In the genomic region with DNA sequence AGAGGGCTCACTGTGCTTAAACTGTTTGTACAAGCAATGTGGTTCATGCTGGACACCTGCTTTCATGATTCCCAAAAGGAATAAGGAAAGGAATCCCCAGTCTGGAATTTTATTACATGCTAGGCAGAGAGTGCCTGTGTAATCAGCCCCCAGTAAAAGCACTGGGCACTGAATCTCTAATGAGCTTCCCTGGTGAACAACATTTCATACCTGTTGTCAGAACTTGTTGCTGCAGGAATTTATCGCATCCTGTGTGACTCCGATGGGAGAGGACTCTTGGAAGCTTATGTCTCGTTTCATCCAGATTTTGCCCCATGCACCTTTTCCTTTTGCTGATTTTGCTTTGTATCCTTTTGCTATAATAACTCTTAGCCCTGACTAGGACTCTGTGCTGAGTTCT, we compare ENCODE assay signal across 33 cellular contexts.
DNase-seq lines count a peak whose midpoint lies in the region; ATAC-seq and TF ChIP-seq lines count a peak whose summit lies in the region.
"Had no signal": no experiment of that assay in that cellular context is flagged by ENCODE, and none has a peak within 500 bp of the region (broad histone marks: within the 10 kb centered on the region; RNA-seq: fewer than 3 reads in every experiment).

No MANE protein-coding gene starts in this region.

- CTCF ChIA-PET in MCF 10A (lab: Yijun Ruan, JAX) = interaction anchor here (0.6 to 1.8 kb wide), 3 partner anchors 25 to 314 kb away, joined by 4 to 10 read pairs (median 7); no protein-coding TSS in a partner anchor
- CTCF ChIA-PET in activated CD8-positive, alpha-beta T cell treated with anti-CD3 and anti-CD28 coated beads, Interleukin-2, amount 10 ng/mL, durations not matched to agents 7 days and 5 days (lab: Charles Lee) = no interaction called here

- H3K9me3 ChIP-seq in breast epithelium = no peaks in the 10 kb centered on the region
- H3K9me3 ChIP-seq in adipocyte (ENCODE audit: control insufficient read depth, low read length) = no peaks in the 10 kb centered on the region
- H3K9me3 ChIP-seq in smooth muscle cell (replicated peaks; ENCODE audit: low read depth) = no peaks in the 10 kb centered on the region
- H3K9me3 ChIP-seq: esophagus squamous epithelium, gastrocnemius medialis, HAP-1, pancreas, spleen, stomach, vagina had no signal

- H3K36me3 Mint-ChIP-seq in MCF 10A (ENCODE audit: insufficient read depth, unreplicated experiment) = no peaks in the 10 kb centered on the region
- no peaks in the 10 kb centered on the region for H3K36me3 Mint-ChIP-seq in activated CD8-positive, alpha-beta T cell treated with anti-CD3 and anti-CD28 coated beads, Interleukin-2, amount 10 ng/mL, durations not matched to agents 7 days and 5 days (ENCODE audit: low read depth)
- H3K36me3 Mint-ChIP-seq: activated naive CD8-positive, alpha-beta T cell treated with anti-CD3 and anti-CD28 coated beads for 36 hours; CD8-positive, alpha-beta memory T cell had no signal

- H3K27ac ChIP-seq in breast epithelium = peak overlapping the region in 1 of 2 donors; percentile 12
- peak overlapping the region; percentile 91 for H3K27ac ChIP-seq in foreskin keratinocyte
- peak overlapping the region; percentile 96 for H3K27ac ChIP-seq in smooth muscle cell (ENCODE audit: low read depth)
- H3K27ac ChIP-seq: esophagus squamous epithelium, gastrocnemius medialis, pancreas, spleen, vagina had no signal

- BruUV-seq in MCF 10A (replicated peaks; lab: Mats Ljungman, UMichigan) = no TSS peak

- TF ChIP-seq CTCF in MCF 10A (IDR thresholded peaks at IDR 0.05; ENCODE audit: unreplicated experiment) (no peak), breast epithelium (IDR thresholded peaks at IDR 0.05) (no peak), foreskin keratinocyte (conservative IDR thresholded peaks at IDR 0.05) (no peak), smooth muscle cell (IDR thresholded peaks at IDR 0.05; ENCODE audit: borderline replicate concordance, insufficient read depth, poor library complexity, severe bottlenecking) (no peak)

- H3K27ac Mint-ChIP-seq in MCF 10A (ENCODE audit: low read depth, unreplicated experiment) = peak overlapping the region; percentile 86
- H3K27ac Mint-ChIP-seq in activated CD8-positive, alpha-beta T cell treated with anti-CD3 and anti-CD28 coated beads, Interleukin-2, amount 10 ng/mL, durations not matched to agents 7 days and 5 days = no peak overlapping the region
- H3K27ac Mint-ChIP-seq: activated B cell treated with CpG ODN at 0.5 μM for 24 hours; activated naive CD8-positive, alpha-beta T cell treated with anti-CD3 and anti-CD28 coated beads for 36 hours; activated T-cell treated with anti-CD3 and anti-CD28 coated beads, Interleukin-2, amount 50 U/mL, for 24 hours; B cell; CD8-positive, alpha-beta memory T cell; dendritic cell treated with granulocyte-macrophage colony-stimulating factor and Interleukin-4, amounts not matched to agents 40 ng/mL and 50 ng/mL, for 4 days; endodermal cell had no signal

- no peaks in the 10 kb centered on the region for H3K27me3 Mint-ChIP-seq in MCF 10A (ENCODE audit: insufficient read depth, unreplicated experiment)
- H3K27me3 Mint-ChIP-seq in activated CD8-positive, alpha-beta T cell treated with anti-CD3 and anti-CD28 coated beads, Interleukin-2, amount 10 ng/mL, durations not matched to agents 7 days and 5 days (ENCODE audit: low read depth) = no peaks in the 10 kb centered on the region
- H3K27me3 Mint-ChIP-seq: activated B cell treated with CpG ODN at 0.5 μM for 24 hours; B cell; dendritic cell treated with granulocyte-macrophage colony-stimulating factor and Interleukin-4, amounts not matched to agents 40 ng/mL and 50 ng/mL, for 4 days had no signal

- DNase-seq in MCF 10A (ENCODE audit: unreplicated experiment) (peak; percentile 57), breast epithelium (ENCODE audit: low spot score in 2 of 2) (no peak), adipocyte (ENCODE audit: low read depth) (no peak), foreskin keratinocyte (peak; percentile 98), smooth muscle cell (lab: John Stamatoyannopoulos, UW; ENCODE audit: unreplicated experiment) (no peak), CD1c-positive myeloid dendritic cell (ENCODE audit: extremely low spot score) (no peak)
- DNase-seq in stimulated activated CD4-positive, alpha-beta T cell treated with anti-CD3 and anti-CD28 coated beads, Interleukin-4, amount 100 ng/mL, for 4 hours = no peak
- no peak for DNase-seq in activated CD8-positive, alpha-beta T cell treated with anti-CD3 and anti-CD28 coated beads, Interleukin-2, amount 10 ng/mL, durations not matched to agents 7 days and 5 days
- DNase-seq: activated B cell treated with CpG ODN at 0.5 μM for 24 hours; activated CD4-positive, alpha-beta T cell treated with anti-CD3 and anti-CD28 coated beads, Interleukin-2, amount 50 U/mL, for 1 hour; activated effector memory CD4-positive, alpha-beta T cell treated with anti-CD3 and anti-CD28 coated beads, Interleukin-2, amount 50 U/mL, for 16 hours; activated naive CD8-positive, alpha-beta T cell treated with anti-CD3 and anti-CD28 coated beads for 36 hours; activated T-cell treated with anti-CD3 and anti-CD28 coated beads, Interleukin-2, amount 50 U/mL, for 24 hours; aorta; CD8-positive, alpha-beta memory T cell; central memory CD4-positive, alpha-beta T cell; endodermal cell; esophagus squamous epithelium; gastrocnemius medialis; Kasumi-1; NCI-H1417 treated with DMSO at 0.1 percent for 48 hours; NCI-H2081; NCI-H69; pancreas; retina; RPMI8226; spleen; stimulated activated CD4-positive, alpha-beta T cell treated with anti-CD3 and anti-CD28 coated beads, Interleukin-2, amount 100 ng/mL, for 24 hours; stomach had no signal

- POLR2A ChIA-PET in MCF 10A (lab: Yijun Ruan, JAX) = interaction anchor here (0.5 to 3.5 kb wide), 10 partner anchors 15 to 193 kb away, joined by 3 to 28 read pairs (median 4); no protein-coding TSS in a partner anchor
- POLR2A ChIA-PET in activated CD8-positive, alpha-beta T cell treated with anti-CD3 and anti-CD28 coated beads, Interleukin-2, amount 10 ng/mL, durations not matched to agents 7 days and 5 days (lab: Charles Lee) = no interaction called here

- H3K79me2 ChIP-seq in smooth muscle cell (ENCODE audit: low read depth) = no peaks in the 10 kb centered on the region

- H3K36me3 ChIP-seq in breast epithelium = no peaks in the 10 kb centered on the region
- no peaks in the 10 kb centered on the region for H3K36me3 ChIP-seq in adipocyte (ENCODE audit: control insufficient read depth, insufficient read depth, low read length, severe bottlenecking)
- H3K36me3 ChIP-seq in smooth muscle cell (ENCODE audit: low read depth) = no peaks in the 10 kb centered on the region
- H3K36me3 ChIP-seq: esophagus squamous epithelium, gastrocnemius medialis, HAP-1, pancreas, spleen, stomach, vagina had no signal

- no peaks in the 10 kb centered on the region for H3F3A ChIP-seq in smooth muscle cell (ENCODE audit: low read depth)

- H3K4me3 Mint-ChIP-seq in MCF 10A (ENCODE audit: unreplicated experiment) = no peak overlapping the region
- no peak overlapping the region for H3K4me3 Mint-ChIP-seq in activated CD8-positive, alpha-beta T cell treated with anti-CD3 and anti-CD28 coated beads, Interleukin-2, amount 10 ng/mL, durations not matched to agents 7 days and 5 days
- H3K4me3 Mint-ChIP-seq: activated B cell treated with CpG ODN at 0.5 μM for 24 hours; activated naive CD8-positive, alpha-beta T cell treated with anti-CD3 and anti-CD28 coated beads for 36 hours; activated T-cell treated with anti-CD3 and anti-CD28 coated beads, Interleukin-2, amount 50 U/mL, for 24 hours; B cell; CD8-positive, alpha-beta memory T cell; dendritic cell treated with granulocyte-macrophage colony-stimulating factor and Interleukin-4, amounts not matched to agents 40 ng/mL and 50 ng/mL, for 4 days; endodermal cell had no signal

- no peak overlapping the region for H3K4me2 ChIP-seq in smooth muscle cell

- H3K4me1 ChIP-seq in breast epithelium (peaks cover 0 to 5% of the 10 kb centered on the region in 2 donors), adipocyte (ENCODE audit: control insufficient read depth, insufficient read depth, low read length) (peaks cover 42% of the 10 kb centered on the region), foreskin keratinocyte (peaks cover 60% of the 10 kb centered on the region), smooth muscle cell (ENCODE audit: low read depth) (peaks cover 7% of the 10 kb centered on the region)
- H3K4me1 ChIP-seq: gastrocnemius medialis, HAP-1, pancreas, spleen had no signal

- TF ChIP-seq POLR2A in breast epithelium (IDR thresholded peaks at IDR 0.05) = no peak

- intact Hi-C loops in MCF 10A (cut with micrococcal nuclease) = no loop called here
- intact Hi-C loops in breast epithelium (cut with DNase I; ENCODE audit: low total_unique reads) = loop anchor here (5.0 kb wide), 1 partner anchor 163 kb away; no protein-coding TSS in a partner anchor

- H3K27me3 ChIP-seq in breast epithelium (no peaks in the 10 kb centered on the region), adipocyte (replicated peaks; ENCODE audit: control insufficient read depth, insufficient read depth, low read length) (no peaks in the 10 kb centered on the region), foreskin keratinocyte (no peaks in the 10 kb centered on the region), smooth muscle cell (ENCODE audit: low read depth) (no peaks in the 10 kb centered on the region)
- H3K27me3 ChIP-seq: gastrocnemius medialis, pancreas, spleen, vagina had no signal

- H3K9ac ChIP-seq in adipocyte (ENCODE audit: low read length) (peak overlapping the region; percentile 4), smooth muscle cell (ENCODE audit: low read depth) (no peak overlapping the region)

- WGBS in smooth muscle cell (ENCODE audit: low lambda C conversion rate) = 78% methylated on average over 3 of the region's 3 CpGs

- H4K20me1 ChIP-seq in smooth muscle cell (ENCODE audit: low read depth) = no peaks in the 10 kb centered on the region

- peaks cover 10% of the 10 kb centered on the region for H3K9me3 Mint-ChIP-seq in MCF 10A (ENCODE audit: unreplicated experiment)
- no peaks in the 10 kb centered on the region for H3K9me3 Mint-ChIP-seq in activated CD8-positive, alpha-beta T cell treated with anti-CD3 and anti-CD28 coated beads, Interleukin-2, amount 10 ng/mL, durations not matched to agents 7 days and 5 days (ENCODE audit: insufficient read depth)
- H3K9me3 Mint-ChIP-seq: activated B cell treated with CpG ODN at 0.5 μM for 24 hours; activated naive CD8-positive, alpha-beta T cell treated with anti-CD3 and anti-CD28 coated beads for 36 hours; activated T-cell treated with anti-CD3 and anti-CD28 coated beads, Interleukin-2, amount 50 U/mL, for 24 hours; dendritic cell treated with granulocyte-macrophage colony-stimulating factor and Interleukin-4, amounts not matched to agents 40 ng/mL and 50 ng/mL, for 4 days; endodermal cell had no signal

- ATAC-seq in foreskin keratinocyte = peak; percentile 27
- ATAC-seq in activated CD8-positive, alpha-beta T cell treated with anti-CD3 and anti-CD28 coated beads, Interleukin-2, amount 10 ng/mL, durations not matched to agents 7 days and 5 days = no peak
- ATAC-seq: gastrocnemius medialis, pancreas had no signal

- no peak overlapping the region for H2AFZ ChIP-seq in smooth muscle cell (ENCODE audit: low read depth)

- H3K4me1 Mint-ChIP-seq in MCF 10A (ENCODE audit: insufficient read depth, unreplicated experiment) = peaks cover 54% of the 10 kb centered on the region
- H3K4me1 Mint-ChIP-seq in activated CD8-positive, alpha-beta T cell treated with anti-CD3 and anti-CD28 coated beads, Interleukin-2, amount 10 ng/mL, durations not matched to agents 7 days and 5 days (ENCODE audit: low read depth) = no peaks in the 10 kb centered on the region
- H3K4me1 Mint-ChIP-seq: activated B cell treated with CpG ODN at 0.5 μM for 24 hours; activated naive CD8-positive, alpha-beta T cell treated with anti-CD3 and anti-CD28 coated beads for 36 hours; B cell; CD8-positive, alpha-beta memory T cell had no signal

- H3K4me3 ChIP-seq in breast epithelium (no peak overlapping the region), adipocyte (ENCODE audit: low read length) (no peak overlapping the region), smooth muscle cell (no peak overlapping the region)
- H3K4me3 ChIP-seq: esophagus squamous epithelium, gastrocnemius medialis, HAP-1, pancreas, spleen, stomach, vagina had no signal

Comparison
In these comparisons a context has a peak if more than half of its experiments do, and no peak if none do; other contexts are left out.
1. DNase-seq: peak in MCF 10A (single experiment) and foreskin keratinocyte (2 of 2); none in breast epithelium (0 of 2), adipocyte (single experiment), smooth muscle cell (single experiment), stimulated activated CD4-positive, alpha-beta T cell treated with anti-CD3 and anti-CD28 coated beads, Interleukin-4, amount 100 ng/mL, for 4 hours (0 of 2), activated CD8-positive, alpha-beta T cell treated with anti-CD3 and anti-CD28 coated beads, Interleukin-2, amount 10 ng/mL, durations not matched to agents 7 days and 5 days (single experiment) and CD1c-positive myeloid dendritic cell (single experiment).